1 cellular context compared by ENCODE assay signal in the genomic region with DNA sequence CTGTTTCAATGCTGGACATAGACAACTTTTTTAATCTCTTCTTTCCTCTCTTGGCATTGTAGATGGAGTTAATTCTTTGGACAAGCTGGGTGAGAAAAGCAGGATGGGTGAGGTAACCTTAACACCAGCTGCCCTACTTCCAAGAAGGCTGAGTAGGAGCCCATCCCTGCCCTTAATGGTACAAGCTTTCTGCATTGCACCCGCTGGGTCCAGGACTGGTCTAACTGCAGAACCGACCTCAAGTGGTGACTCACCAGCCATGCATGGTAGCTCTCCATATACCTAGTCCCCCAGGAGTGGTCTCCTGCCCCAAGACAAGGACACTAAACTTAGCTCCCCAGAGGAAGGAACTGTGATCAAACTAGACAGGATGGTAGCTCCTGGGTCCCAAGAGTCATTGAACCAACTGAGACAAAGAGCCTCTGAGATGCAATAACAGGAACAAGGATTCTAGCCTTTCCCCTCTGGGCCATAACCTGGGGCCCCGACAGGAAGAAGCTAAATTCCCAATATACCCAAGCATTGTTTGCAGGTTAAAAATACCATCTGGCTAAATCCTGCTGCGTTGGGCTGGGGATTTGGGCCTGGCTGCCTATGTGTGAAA.
TF ChIP-seq lines count a peak whose summit lies in the region.

No MANE protein-coding gene starts in this region.

TF ChIP-seq in HepG2, 621 proteins besides CTCF, POLR2A, EP300 and RAD21:
- TF ChIP-seq FOSL2 (CRISPR knock-in tag; IDR thresholded peaks at IDR 0.05) (0 out of 2 replicates have a peak, but pooled peaks have one; percentile 36), RBM39 (IDR thresholded peaks at IDR 0.05; ENCODE audit: low read depth, low read length, poor library complexity, severe bottlenecking) (no peak)
- TF ChIP-seq, protein P1, sequence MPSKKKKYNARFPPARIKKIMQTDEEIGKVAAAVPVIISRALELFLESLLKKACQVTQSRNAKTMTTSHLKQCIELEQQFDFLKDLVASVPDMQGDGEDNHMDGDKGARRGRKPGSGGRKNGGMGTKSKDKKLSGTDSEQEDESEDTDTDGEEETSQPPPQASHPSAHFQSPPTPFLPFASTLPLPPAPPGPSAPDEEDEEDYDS (CRISPR knock-in tag; IDR thresholded peaks at IDR 0.05) = no peak
